8 cellular contexts compared by ENCODE assay signal in the genomic region with DNA sequence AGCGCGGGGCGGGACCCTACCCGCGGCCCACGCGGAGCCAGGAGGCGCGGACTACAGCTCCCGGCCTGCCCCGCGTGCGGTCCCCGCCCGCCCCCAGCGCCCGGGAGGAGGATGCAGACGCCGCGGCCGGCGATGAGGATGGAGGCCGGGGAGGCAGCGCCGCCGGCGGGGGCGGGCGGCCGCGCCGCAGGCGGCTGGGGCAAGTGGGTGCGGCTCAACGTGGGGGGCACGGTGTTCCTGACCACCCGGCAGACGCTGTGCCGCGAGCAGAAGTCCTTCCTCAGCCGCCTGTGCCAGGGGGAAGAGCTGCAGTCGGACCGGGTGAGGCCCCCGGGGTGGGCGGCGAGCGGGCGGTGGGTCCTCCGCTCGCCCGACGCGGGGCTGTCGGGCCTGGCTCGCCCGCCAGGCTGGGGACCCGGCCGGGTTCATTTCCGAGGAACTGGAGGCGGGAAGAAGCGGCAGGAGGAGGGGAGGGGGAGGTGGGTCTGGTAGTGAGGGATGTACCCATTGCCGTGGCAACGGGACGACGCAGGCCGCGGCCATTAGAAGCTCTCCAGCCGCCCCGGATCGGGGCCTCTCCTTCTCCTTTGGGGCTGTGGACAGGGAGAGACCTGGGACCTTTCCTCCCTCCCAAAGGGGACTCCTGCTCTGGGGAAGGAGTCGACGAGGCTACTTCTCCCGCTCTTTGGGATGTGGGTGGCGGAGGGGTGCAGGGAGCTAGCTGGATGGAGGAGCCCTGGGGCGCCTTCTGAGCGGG. TPM values are rescaled to one million over a fixed set of nuclear protein-coding genes. Genes with fewer than 3 reads are reported as not detected.
DNase-seq lines count a peak whose midpoint lies in the region; ATAC-seq and TF ChIP-seq lines count a peak whose summit lies in the region.

Gene KCTD17 (plus strand): TSS at position 114 of the 757 bp plus-strand sequence. CDS start 19 bp downstream, at position 133.

- peak in 1 of 2 donors; percentile 22 for TF ChIP-seq POLR2A in tibial nerve (IDR thresholded peaks at IDR 0.05)

- TF ChIP-seq EP300 in tibial nerve (IDR thresholded peaks at IDR 0.05), result no peak

- intact Hi-C loops in cardiac septum (cut with DNase I), result no loop called here

- no peak for TF ChIP-seq CTCF in tibial nerve (IDR thresholded peaks at IDR 0.05)

- peak within 1 kb of the TSS; percentile 61 to 87 (median 66) for H3K4me3 ChIP-seq in tibial nerve

- peak; percentile 91 for ATAC-seq in GM18498 (IDR thresholded peaks at IDR 0.05; ENCODE audit: unreplicated experiment)

- 2 to 5% methylated on average over 24 to 51 of the region's 76 CpGs for WGBS in tibial nerve, 2 donors

- no peaks in the 10 kb centered on the region for H3K27me3 ChIP-seq in tibial nerve

- DNase-seq in 8988T (peak; percentile 95), HT1080 (ENCODE audit: low read depth) (peak; percentile 59), T follicular helper cell (ENCODE audit: low read depth) (peak; percentile 54), cardiac septum (ENCODE audit: low spot score) (peak; percentile 82), pons (ENCODE audit: low spot score) (peak; percentile 25), tibial nerve (ENCODE audit: low spot score in 2 of 2) (peak; percentile 26 to 30)
- DNase-seq in activated naive CD8-positive, alpha-beta T cell treated with anti-CD3 and anti-CD28 coated beads, Interleukin-2, amount 50 U/mL, for 16 hours (ENCODE audit: low read depth, low spot score), result peak; percentile 45

- H3K27ac ChIP-seq in tibial nerve, result peak within 1 kb of the TSS in 2 of 4 donors; percentile 52 to 54

- H3K9me3 ChIP-seq in tibial nerve, result no peaks in the 10 kb centered on the region

- H3K36me3 ChIP-seq in tibial nerve, result peaks cover 0 to 39% (median 0%) of the 10 kb centered on the region in 3 donors

- peaks cover 0 to 28% (median 9%) of the 10 kb centered on the region in 4 donors for H3K4me1 ChIP-seq in tibial nerve

RNA-seq across cellular contexts. Expression of gene KCTD17, which starts in this region (rescaled TPM):
- 32.3 and 36.4 TPM in 2 replicates for total RNA-seq in HT1080 (2014; rRNA removed; shearing (Covaris generic))
- polyA plus RNA-seq in HT1080 (2015; cell fraction: cytosol; rRNA removed), result 27.3 and 29.8 TPM in 2 replicates
- polyA plus RNA-seq in HT1080 (2015; cell fraction: nucleus; rRNA removed), result 28.9 and 31.2 TPM in 2 replicates
- total RNA-seq in cardiac septum (50.2 TPM), tibial nerve (10 to 100 TPM in 3 of 4 donors, 1 to 10 TPM in 1; 7.4 to 24.7 (median 20.2) TPM)

Comparison
In these comparisons a context has a peak if more than half of its experiments do, and no peak if none do; other contexts are left out.
1. DNase-seq: peak in every context shown above with its lines; median percentile 95 in 8988T; 82 in cardiac septum; 59 in HT1080; 54 in T follicular helper cell; 45 in activated naive CD8-positive, alpha-beta T cell treated with anti-CD3 and anti-CD28 coated beads, Interleukin-2, amount 50 U/mL, for 16 hours; 28 in tibial nerve; 25 in pons.